8 cellular contexts compared by ENCODE assay signal in the genomic region with DNA sequence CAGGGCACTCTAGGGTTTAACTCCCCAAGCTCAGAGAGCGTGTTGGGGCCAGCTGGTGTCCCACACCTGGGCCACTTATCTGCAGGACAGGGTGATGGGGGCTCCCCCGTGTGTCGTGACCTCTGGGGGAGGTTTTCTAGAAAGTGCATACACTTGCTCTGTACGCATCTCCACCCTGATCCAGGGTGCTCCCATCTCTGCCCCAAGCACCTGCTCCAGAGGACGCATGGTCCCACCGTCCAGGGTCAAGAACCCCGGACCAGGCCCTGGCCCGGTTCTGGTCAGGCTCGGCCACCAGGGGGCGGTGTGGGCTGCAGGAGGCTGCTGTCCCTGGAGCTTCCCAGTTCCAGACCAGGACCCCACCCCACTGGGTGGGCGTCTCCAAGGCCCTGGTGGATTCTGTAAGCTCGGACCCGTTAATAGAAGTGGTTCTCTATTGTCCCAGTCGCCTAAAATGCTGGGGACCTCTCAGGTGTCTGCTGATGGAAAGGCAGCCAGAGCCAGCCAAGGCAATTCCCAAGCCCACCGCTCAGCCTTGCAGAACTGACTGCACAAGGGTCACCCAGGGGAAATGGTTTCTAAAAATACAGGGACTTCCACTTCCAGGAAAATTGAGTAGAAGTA. TPM values are rescaled to one million over a fixed set of nuclear protein-coding genes. Genes with fewer than 3 reads are reported as not detected.
DNase-seq lines count a peak whose midpoint lies in the region; ATAC-seq, FAIRE-seq and TF ChIP-seq lines count a peak whose summit lies in the region.

No MANE protein-coding gene starts in this region.

- CTCF ChIA-PET in Caco-2 (lab: Charles Lee) = interaction anchor here (0.6 to 1.3 kb wide), 4 partner anchors 9 to 522 kb away, joined by 3 read pairs; no protein-coding TSS in a partner anchor

- no peaks in the 10 kb centered on the region for H3K9me3 Mint-ChIP-seq in Caco-2 (ENCODE audit: unreplicated experiment)
- H3K9me3 Mint-ChIP-seq in astrocyte (ENCODE audit: unreplicated experiment) = no peaks in the 10 kb centered on the region

- intact Hi-C loops in Caco-2 (cut with micrococcal nuclease; ENCODE audit: unreplicated experiment) = loop anchor here (5.0 kb wide), 1 partner anchor 38 kb away; no protein-coding TSS in a partner anchor

- no peaks in the 10 kb centered on the region for H3K36me3 Mint-ChIP-seq in Caco-2 (ENCODE audit: insufficient read depth, unreplicated experiment)
- peaks cover 1% of the 10 kb centered on the region for H3K36me3 Mint-ChIP-seq in astrocyte (ENCODE audit: low read depth, unreplicated experiment)

- no peak overlapping the region for H3K4me3 Mint-ChIP-seq in Caco-2 (ENCODE audit: unreplicated experiment)
- H3K4me3 Mint-ChIP-seq in astrocyte (ENCODE audit: unreplicated experiment) = no peak overlapping the region

- H3K36me3 ChIP-seq in Caco-2 (ENCODE audit: control insufficient read depth, insufficient read depth, low read length) (no peaks in the 10 kb centered on the region), Peyer's patch (no peaks in the 10 kb centered on the region), astrocyte (ENCODE audit: insufficient read depth, low read length) (no peaks in the 10 kb centered on the region), kidney epithelial cell (ENCODE audit: control insufficient read depth, insufficient read depth, low read length) (no peaks in the 10 kb centered on the region)

- no peaks in the 10 kb centered on the region for H3K4me1 ChIP-seq in Caco-2
- H3K4me1 ChIP-seq in Peyer's patch = no peaks in the 10 kb centered on the region
- no peaks in the 10 kb centered on the region for H3K4me1 ChIP-seq in astrocyte (ENCODE audit: insufficient read depth, low read length)

- H2AFZ ChIP-seq in astrocyte (ENCODE audit: low read depth, low read length) = no peak overlapping the region

- H3K27ac ChIP-seq in Peyer's patch = no peak overlapping the region
- no peak overlapping the region for H3K27ac ChIP-seq in astrocyte (ENCODE audit: low read depth, low read length)

- POLR2A ChIA-PET in Caco-2 (lab: Charles Lee) = no interaction called here

- H3K27me3 Mint-ChIP-seq in Caco-2 (ENCODE audit: insufficient read depth, unreplicated experiment) (peaks cover 8% of the 10 kb centered on the region), astrocyte (ENCODE audit: low read depth, unreplicated experiment) (peaks cover 14% of the 10 kb centered on the region)

- BruUV-seq in Caco-2 (replicated peaks; lab: Mats Ljungman, UMichigan) = no TSS peak

- TF ChIP-seq CTCF in Caco-2 (IDR thresholded peaks at IDR 0.05; ENCODE audit: insufficient read depth in 1 of 2, low read depth in 1 of 2, low read length in 1 of 2, severe bottlenecking in 1 of 2, unreplicated experiment in 1 of 2) = peak; percentile 70 to 76
- TF ChIP-seq CTCF in Peyer's patch (IDR thresholded peaks at IDR 0.05) = peak; percentile 20 to 70 (median 54)
- peak; percentile 33 for TF ChIP-seq CTCF in astrocyte (IDR thresholded peaks at IDR 0.05; ENCODE audit: insufficient read depth, low read depth, low read length)
- TF ChIP-seq CTCF in kidney epithelial cell (IDR thresholded peaks at IDR 0.05; ENCODE audit: insufficient read depth, low read length, poor library complexity, severe bottlenecking) = peak; percentile 69

- no peaks in the 10 kb centered on the region for H3K4me1 Mint-ChIP-seq in Caco-2 (ENCODE audit: low read depth, unreplicated experiment)
- H3K4me1 Mint-ChIP-seq in astrocyte (ENCODE audit: low read depth, unreplicated experiment) = no peaks in the 10 kb centered on the region

- no peak overlapping the region for H3K9ac ChIP-seq in astrocyte (ENCODE audit: low read length)

- no peaks in the 10 kb centered on the region for H4K20me1 ChIP-seq in astrocyte (ENCODE audit: insufficient read depth, low read length)

- TF ChIP-seq POLR2A in Peyer's patch (IDR thresholded peaks at IDR 0.05) = no peak

- H3K79me2 ChIP-seq in astrocyte (ENCODE audit: insufficient read depth, low read length) = no peaks in the 10 kb centered on the region

- no peak for FAIRE-seq in astrocyte (lab: Jason Lieb, UNC)

- H3K27ac Mint-ChIP-seq in Caco-2 (ENCODE audit: unreplicated experiment) = no peak overlapping the region
- H3K27ac Mint-ChIP-seq in astrocyte (ENCODE audit: unreplicated experiment) = no peak overlapping the region

- H3K9me3 ChIP-seq in Caco-2 (no peaks in the 10 kb centered on the region), Peyer's patch (no peaks in the 10 kb centered on the region), astrocyte (ENCODE audit: insufficient read depth, low read depth, low read length) (no peaks in the 10 kb centered on the region)

- DNase-seq in Caco-2 (peak in 1 of 2 experiments; percentile 62), Peyer's patch (peak in 1 of 3 donors; percentile 58), astrocyte (ENCODE audit: low read depth) (no peak), kidney epithelial cell (ENCODE audit: low read depth) (no peak), midbrain (lab: John Stamatoyannopoulos, UW) (no peak), NCI-H446 (lab: John Stamatoyannopoulos, UW) (no peak)
- peak in 2 of 3 donors; percentile 24 to 43 for DNase-seq in stimulated activated CD4-positive, alpha-beta T cell treated with anti-CD3 and anti-CD28 coated beads, TNF-alpha, amount 100 ng/mL, for 48 hours (ENCODE audit: low read depth in 3 of 3)

- H3K4me3 ChIP-seq in Caco-2 (ENCODE audit: low read depth, low read length) = no peak overlapping the region
- H3K4me3 ChIP-seq in Peyer's patch = no peak overlapping the region
- no peak overlapping the region for H3K4me3 ChIP-seq in astrocyte (ENCODE audit: insufficient read depth, low read depth, low read length)
- H3K4me3 ChIP-seq in kidney epithelial cell (ENCODE audit: low read depth, low read length) = no peak overlapping the region

- no peak for ATAC-seq in GM21423 (IDR thresholded peaks at IDR 0.05; ENCODE audit: unreplicated experiment)

- H3K4me2 ChIP-seq in astrocyte (ENCODE audit: low read length) = no peak overlapping the region

- no peaks in the 10 kb centered on the region for H3K27me3 ChIP-seq in Caco-2 (replicated peaks; ENCODE audit: control insufficient read depth, insufficient read depth, low read length)
- H3K27me3 ChIP-seq in Peyer's patch = no peaks in the 10 kb centered on the region
- peaks cover 14% of the 10 kb centered on the region for H3K27me3 ChIP-seq in astrocyte (ENCODE audit: insufficient read depth, low read length)
- H3K27me3 ChIP-seq in kidney epithelial cell (ENCODE audit: control insufficient read depth, insufficient read depth, low read length) = peaks cover 8% of the 10 kb centered on the region

RNA-seq across cellular contexts. Expression of a gene that starts 34.7 kb away (rescaled TPM):
- total RNA-seq in Caco-2 (2022) = 1.00 and 1.3 TPM in 2 replicates
- 10 to 100 TPM in 1 of 4 donors, 1 to 10 TPM in 3; 2.8 to 20.6 (median 5.0) TPM for total RNA-seq in Peyer's patch
- total RNA-seq in astrocyte = 7.3 and 8.6 TPM in 2 replicates
- total RNA-seq in kidney epithelial cell = 6.5 and 10.1 TPM in 2 replicates

RNA-seq across cellular contexts. Expression of a gene that starts 43.8 kb away (rescaled TPM):
- total RNA-seq in Caco-2 (2022) (0.39 and 1.0 TPM in 2 replicates), Peyer's patch (1 to 10 TPM; 1.1 to 9.1 (median 2.0) TPM), astrocyte (0.95 and 2.8 TPM in 2 replicates), kidney epithelial cell (0.50 and 1.8 TPM in 2 replicates)

Comparison
In these comparisons a context has a peak if more than half of its experiments do, and no peak if none do; other contexts are left out.
1. DNase-seq: peak in stimulated activated CD4-positive, alpha-beta T cell treated with anti-CD3 and anti-CD28 coated beads, TNF-alpha, amount 100 ng/mL, for 48 hours (2 of 3); none in astrocyte (single experiment), kidney epithelial cell (single experiment), midbrain (single experiment) and NCI-H446 (0 of 2).
2. Peak in every context shown above with its lines, with median percentiles within 50 percentile points of each other: CTCF ChIP-seq.